8 cellular contexts compared by ENCODE assay signal in the genomic region with DNA sequence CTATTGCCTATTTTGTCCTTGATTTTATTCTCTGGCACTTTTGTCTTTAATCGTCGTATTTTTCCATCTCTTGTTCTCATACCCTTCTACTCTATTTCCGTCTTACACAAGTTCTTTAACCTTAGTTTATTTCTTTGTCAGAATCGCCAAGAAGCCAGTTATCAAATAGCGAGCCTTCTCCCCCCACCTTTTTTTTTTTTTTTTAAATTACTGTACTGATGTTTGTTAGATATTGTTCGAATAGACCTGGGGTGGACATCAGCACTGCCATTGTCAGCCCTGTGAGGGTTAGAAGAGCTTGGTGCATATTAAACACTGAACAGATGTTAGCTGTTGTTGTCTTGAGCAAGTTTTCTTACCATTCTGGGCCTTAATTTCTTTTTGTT. TPM values are rescaled to one million over a fixed set of nuclear protein-coding genes. Genes with fewer than 3 reads are reported as not detected.
DNase-seq lines count a peak whose midpoint lies in the region; ATAC-seq lines count a peak whose summit lies in the region.

No MANE protein-coding gene starts in this region.

- no peaks in the 10 kb centered on the region for H3K27me3 ChIP-seq in iPS-15b (ENCODE audit: control insufficient read depth, insufficient read depth, low read length)
- no peaks in the 10 kb centered on the region for H3K27me3 ChIP-seq in subcutaneous abdominal adipose tissue (ENCODE audit: control insufficient read depth in 5 of 5, insufficient read depth in 4 of 5, low read length in 5 of 5)

- DNase-seq in activated CD8-positive, alpha-beta memory T cell treated with anti-CD3 and anti-CD28 coated beads, Interleukin-2, amount 10 ng/mL, durations not matched to agents 7 days and 5 days = no peak
- DNase-seq in activated CD8-positive, alpha-beta memory T cell treated with anti-CD3 and anti-CD28 coated beads, Interleukin-2, amount 50 U/mL, for 4 hours = no peak
- no peak for DNase-seq in activated CD8-positive, alpha-beta T cell treated with anti-CD3 and anti-CD28 coated beads, Interleukin-2, amount 10 ng/mL, durations not matched to agents 7 days and 5 days
- no peak for DNase-seq in stimulated activated naive CD4-positive, alpha-beta T cell treated with Interleukin-2 at 50 U/mL for 16 hours (lab: John Stamatoyannopoulos, UW)
- DNase-seq in activated CD4-positive, alpha-beta T cell treated with anti-CD3 and anti-CD28 coated beads, Interleukin-2, amount 50 U/mL, for 48 hours = no peak

- peak overlapping the region; percentile 92 for H3K4me3 ChIP-seq in iPS-15b (ENCODE audit: low read depth, low read length)
- peak overlapping the region; percentile 90 to 100 (median 97) for H3K4me3 ChIP-seq in subcutaneous abdominal adipose tissue (ENCODE audit: low read depth in 1 of 5, low read length in 5 of 5)

- CTCF ChIA-PET in activated CD8-positive, alpha-beta memory T cell treated with anti-CD3 and anti-CD28 coated beads, Interleukin-2, amount 10 ng/mL, durations not matched to agents 7 days and 5 days (lab: Charles Lee) = interaction anchor here (1.7 kb wide), 1 partner anchor 20 kb away, joined by 4 read pairs; no protein-coding TSS in a partner anchor
- CTCF ChIA-PET in activated CD8-positive, alpha-beta T cell treated with anti-CD3 and anti-CD28 coated beads, Interleukin-2, amount 10 ng/mL, durations not matched to agents 7 days and 5 days (lab: Charles Lee) = interaction anchor here (0.6 to 1.1 kb wide), 2 partner anchors 19 to 124 kb away, joined by 3 read pairs; no protein-coding TSS in a partner anchor

- H3K27ac ChIP-seq in subcutaneous abdominal adipose tissue (ENCODE audit: low read depth, low read length) = peak overlapping the region; percentile 92

- no peaks in the 10 kb centered on the region for H3K9me3 Mint-ChIP-seq in activated CD8-positive, alpha-beta memory T cell treated with anti-CD3 and anti-CD28 coated beads, Interleukin-2, amount 10 ng/mL, durations not matched to agents 7 days and 5 days (ENCODE audit: low read depth)
- no peaks in the 10 kb centered on the region for H3K9me3 Mint-ChIP-seq in activated CD8-positive, alpha-beta T cell treated with anti-CD3 and anti-CD28 coated beads, Interleukin-2, amount 10 ng/mL, durations not matched to agents 7 days and 5 days (ENCODE audit: insufficient read depth)

- H3K9ac ChIP-seq in iPS-15b (ENCODE audit: low read depth, low read length) (no peak overlapping the region), subcutaneous abdominal adipose tissue (ENCODE audit: low read length in 5 of 5) (peak overlapping the region; percentile 84 to 95 (median 92))

- no peaks in the 10 kb centered on the region for H3K36me3 ChIP-seq in iPS-15b (ENCODE audit: control insufficient read depth, insufficient read depth, low read length)
- no peaks in the 10 kb centered on the region for H3K36me3 ChIP-seq in subcutaneous abdominal adipose tissue (ENCODE audit: control insufficient read depth in 5 of 5, insufficient read depth in 5 of 5, low read length in 5 of 5)

- H3K27me3 Mint-ChIP-seq in activated CD8-positive, alpha-beta memory T cell treated with anti-CD3 and anti-CD28 coated beads, Interleukin-2, amount 10 ng/mL, durations not matched to agents 7 days and 5 days = no peaks in the 10 kb centered on the region
- H3K27me3 Mint-ChIP-seq in activated CD8-positive, alpha-beta T cell treated with anti-CD3 and anti-CD28 coated beads, Interleukin-2, amount 10 ng/mL, durations not matched to agents 7 days and 5 days (ENCODE audit: low read depth) = no peaks in the 10 kb centered on the region

- H3K9me3 ChIP-seq in iPS-15b (ENCODE audit: control insufficient read depth, insufficient read depth, low read length) (no peaks in the 10 kb centered on the region), subcutaneous abdominal adipose tissue (ENCODE audit: control insufficient read depth in 5 of 5, low read length in 5 of 5) (no peaks in the 10 kb centered on the region)

- H3K4me1 Mint-ChIP-seq in activated CD8-positive, alpha-beta memory T cell treated with anti-CD3 and anti-CD28 coated beads, Interleukin-2, amount 10 ng/mL, durations not matched to agents 7 days and 5 days = peaks cover 34% of the 10 kb centered on the region
- peaks cover 36% of the 10 kb centered on the region for H3K4me1 Mint-ChIP-seq in activated CD8-positive, alpha-beta T cell treated with anti-CD3 and anti-CD28 coated beads, Interleukin-2, amount 10 ng/mL, durations not matched to agents 7 days and 5 days (ENCODE audit: low read depth)

- H3K4me1 ChIP-seq in iPS-15b (ENCODE audit: control insufficient read depth, insufficient read depth, low read length) (no peaks in the 10 kb centered on the region), subcutaneous abdominal adipose tissue (ENCODE audit: control insufficient read depth in 5 of 5, insufficient read depth in 5 of 5, low read length in 5 of 5) (peaks cover 0 to 36% (median 30%) of the 10 kb centered on the region in 5 donors)

- peak overlapping the region; percentile 97 for H3K4me3 Mint-ChIP-seq in activated CD8-positive, alpha-beta memory T cell treated with anti-CD3 and anti-CD28 coated beads, Interleukin-2, amount 10 ng/mL, durations not matched to agents 7 days and 5 days
- peak overlapping the region; percentile 84 for H3K4me3 Mint-ChIP-seq in activated CD8-positive, alpha-beta T cell treated with anti-CD3 and anti-CD28 coated beads, Interleukin-2, amount 10 ng/mL, durations not matched to agents 7 days and 5 days

- H3K36me3 Mint-ChIP-seq in activated CD8-positive, alpha-beta memory T cell treated with anti-CD3 and anti-CD28 coated beads, Interleukin-2, amount 10 ng/mL, durations not matched to agents 7 days and 5 days = peaks cover 23% of the 10 kb centered on the region
- peaks cover 20% of the 10 kb centered on the region for H3K36me3 Mint-ChIP-seq in activated CD8-positive, alpha-beta T cell treated with anti-CD3 and anti-CD28 coated beads, Interleukin-2, amount 10 ng/mL, durations not matched to agents 7 days and 5 days (ENCODE audit: low read depth)

- ATAC-seq in activated CD8-positive, alpha-beta memory T cell treated with anti-CD3 and anti-CD28 coated beads, Interleukin-2, amount 10 ng/mL, durations not matched to agents 7 days and 5 days = no peak
- no peak for ATAC-seq in activated CD8-positive, alpha-beta T cell treated with anti-CD3 and anti-CD28 coated beads, Interleukin-2, amount 10 ng/mL, durations not matched to agents 7 days and 5 days
- no peak for ATAC-seq in GM19324 (IDR thresholded peaks at IDR 0.05; ENCODE audit: low FRiP score, unreplicated experiment)

- POLR2A ChIA-PET in activated CD8-positive, alpha-beta T cell treated with anti-CD3 and anti-CD28 coated beads, Interleukin-2, amount 10 ng/mL, durations not matched to agents 7 days and 5 days (lab: Charles Lee) = interaction anchor here (0.6 kb wide), 1 partner anchor 123 kb away, joined by 3 read pairs; no protein-coding TSS in a partner anchor

- H3K27ac Mint-ChIP-seq in activated CD8-positive, alpha-beta memory T cell treated with anti-CD3 and anti-CD28 coated beads, Interleukin-2, amount 10 ng/mL, durations not matched to agents 7 days and 5 days = peak overlapping the region; percentile 95
- H3K27ac Mint-ChIP-seq in activated CD8-positive, alpha-beta T cell treated with anti-CD3 and anti-CD28 coated beads, Interleukin-2, amount 10 ng/mL, durations not matched to agents 7 days and 5 days = peak overlapping the region; percentile 85

RNA-seq across cellular contexts. Expression of a gene that starts 1.2 kb away (rescaled TPM):
- 100 to 1,000 TPM; 154 to 169 TPM for total RNA-seq in activated CD8-positive, alpha-beta memory T cell treated with anti-CD3 and anti-CD28 coated beads, Interleukin-2, amount 10 ng/mL, durations not matched to agents 7 days and 5 days
- total RNA-seq in activated CD8-positive, alpha-beta T cell treated with anti-CD3 and anti-CD28 coated beads, Interleukin-2, amount 10 ng/mL, durations not matched to agents 7 days and 5 days = 100 to 1,000 TPM; 178 to 200 TPM

RNA-seq across cellular contexts. Expression of a gene that starts 51.9 kb away (rescaled TPM):
- not detected for total RNA-seq in activated CD8-positive, alpha-beta memory T cell treated with anti-CD3 and anti-CD28 coated beads, Interleukin-2, amount 10 ng/mL, durations not matched to agents 7 days and 5 days
- total RNA-seq in activated CD8-positive, alpha-beta T cell treated with anti-CD3 and anti-CD28 coated beads, Interleukin-2, amount 10 ng/mL, durations not matched to agents 7 days and 5 days = not detected
